Comparison of ENCODE assay signal across 8 cellular contexts in the genomic region with DNA sequence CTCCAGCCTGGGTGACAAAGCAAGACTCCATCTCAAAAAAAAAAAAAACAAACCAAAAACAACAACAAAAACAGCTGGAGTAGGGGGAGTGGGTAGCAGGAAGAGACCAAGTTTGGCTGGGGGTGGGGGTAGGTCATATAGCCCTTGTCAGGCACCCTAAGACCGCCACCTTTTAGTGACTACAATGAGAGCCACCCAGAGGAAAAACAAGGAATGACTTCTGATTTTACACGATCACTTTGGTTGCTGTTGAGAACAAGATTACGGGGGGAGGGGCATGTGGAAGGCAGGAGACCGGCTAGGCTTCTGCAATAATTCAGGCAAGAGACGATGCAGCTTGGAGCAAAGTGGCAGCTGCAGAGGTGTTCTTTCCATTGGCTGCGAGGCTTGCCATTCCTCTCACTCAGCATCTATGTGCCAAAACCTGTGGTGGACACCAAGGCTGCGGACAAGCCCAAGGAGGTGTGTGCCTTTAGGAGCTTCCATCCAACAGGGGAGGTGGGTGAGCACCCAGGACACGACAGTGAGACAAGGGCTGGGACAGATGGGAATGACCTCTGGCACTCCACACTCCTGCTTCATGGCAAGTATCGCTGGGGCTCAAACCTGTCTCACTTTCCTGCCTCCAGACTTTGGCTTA. TPM values are rescaled to one million over a fixed set of nuclear protein-coding genes. Genes with fewer than 3 reads are reported as not detected.
DNase-seq lines count a peak whose midpoint lies in the region; ATAC-seq and TF ChIP-seq lines count a peak whose summit lies in the region.

No MANE protein-coding gene starts in this region.

- H3K4me1 ChIP-seq in subcutaneous abdominal adipose tissue (ENCODE audit: control insufficient read depth in 5 of 5, insufficient read depth in 5 of 5, low read length in 5 of 5), result peaks cover 16 to 77% (median 63%) of the 10 kb centered on the region in 5 donors

- H3K4me3 ChIP-seq in SK-N-MC, result peak overlapping the region; percentile 45
- peak overlapping the region in 1 of 5 donors; percentile 57 for H3K4me3 ChIP-seq in subcutaneous abdominal adipose tissue (ENCODE audit: low read depth in 1 of 5, low read length in 5 of 5)

- H3K36me3 ChIP-seq in SK-N-MC (ENCODE audit: insufficient read depth, low read length), result peaks cover 22% of the 10 kb centered on the region
- peaks cover 0 to 33% (median 20%) of the 10 kb centered on the region in 5 donors for H3K36me3 ChIP-seq in subcutaneous abdominal adipose tissue (ENCODE audit: control insufficient read depth in 5 of 5, insufficient read depth in 5 of 5, low read length in 5 of 5)

- H3K27ac ChIP-seq in SK-N-MC (no peak overlapping the region), subcutaneous abdominal adipose tissue (ENCODE audit: low read depth, low read length) (peak overlapping the region; percentile 90)

- no peak overlapping the region for H3K9ac ChIP-seq in SK-N-MC (ENCODE audit: insufficient read length)
- H3K9ac ChIP-seq in subcutaneous abdominal adipose tissue (ENCODE audit: low read length in 5 of 5), result peak overlapping the region in 2 of 5 donors; percentile 96 to 98

- DNase-seq in AG09319 (ENCODE audit: extremely low read depth, low read depth), result no peak
- peak; percentile 53 for DNase-seq in H4 (ENCODE audit: low spot score)
- no peak for DNase-seq in SK-N-MC (ENCODE audit: low read depth, low spot score)
- peak; percentile 46 for DNase-seq in fibroblast of peridontal ligament (ENCODE audit: extremely low read depth)
- no peak for DNase-seq in NCI-H2196 (lab: John Stamatoyannopoulos, UW; ENCODE audit: unreplicated experiment)

- H3K9me3 ChIP-seq in SK-N-MC (ENCODE audit: low read depth, low read length) (no peaks in the 10 kb centered on the region), subcutaneous abdominal adipose tissue (ENCODE audit: control insufficient read depth in 5 of 5, low read length in 5 of 5) (no peaks in the 10 kb centered on the region)

- no peak for ATAC-seq in GM21528 (IDR thresholded peaks at IDR 0.05; ENCODE audit: low FRiP score, unreplicated experiment)
- no peak for ATAC-seq in GM19023 (IDR thresholded peaks at IDR 0.05; ENCODE audit: unreplicated experiment)

- TF ChIP-seq CTCF in AG09319 (IDR thresholded peaks at IDR 0.05; ENCODE audit: low read depth, low read length), result peak; percentile 12

- no peaks in the 10 kb centered on the region for H3K27me3 ChIP-seq in subcutaneous abdominal adipose tissue (ENCODE audit: control insufficient read depth in 5 of 5, insufficient read depth in 4 of 5, low read length in 5 of 5)

RNA-seq across cellular contexts. Expression of gene RPS19BP1, which starts 1.7 kb away (rescaled TPM):
- total RNA-seq in H4 (2014; rRNA removed; shearing (Covaris generic)), result 92.5 and 123 TPM in 2 replicates

RNA-seq across cellular contexts. Expression of gene ATF4, which starts 10.4 kb away (rescaled TPM):
- total RNA-seq in H4 (2014; rRNA removed; shearing (Covaris generic)), result 379 and 444 TPM in 2 replicates

RNA-seq across cellular contexts. Expression of gene MIEF1, which starts 28.7 kb away (rescaled TPM):
- 18.0 and 19.8 TPM in 2 replicates for total RNA-seq in H4 (2014; rRNA removed; shearing (Covaris generic))

RNA-seq across cellular contexts. Expression of gene CACNA1I, which starts 39.7 kb away (rescaled TPM):
- 0.19 TPM in 1 of 2 replicates, not detected in the other for total RNA-seq in H4 (2014; rRNA removed; shearing (Covaris generic))

Comparison
In these comparisons a context has a peak if more than half of its experiments do, and no peak if none do; other contexts are left out.
1. DNase-seq: peak in H4 (single experiment) and fibroblast of peridontal ligament (single experiment); none in AG09319 (single experiment), SK-N-MC (single experiment) and NCI-H2196 (single experiment).